ENCODE assay signal across 8 cellular contexts in the genomic region with DNA sequence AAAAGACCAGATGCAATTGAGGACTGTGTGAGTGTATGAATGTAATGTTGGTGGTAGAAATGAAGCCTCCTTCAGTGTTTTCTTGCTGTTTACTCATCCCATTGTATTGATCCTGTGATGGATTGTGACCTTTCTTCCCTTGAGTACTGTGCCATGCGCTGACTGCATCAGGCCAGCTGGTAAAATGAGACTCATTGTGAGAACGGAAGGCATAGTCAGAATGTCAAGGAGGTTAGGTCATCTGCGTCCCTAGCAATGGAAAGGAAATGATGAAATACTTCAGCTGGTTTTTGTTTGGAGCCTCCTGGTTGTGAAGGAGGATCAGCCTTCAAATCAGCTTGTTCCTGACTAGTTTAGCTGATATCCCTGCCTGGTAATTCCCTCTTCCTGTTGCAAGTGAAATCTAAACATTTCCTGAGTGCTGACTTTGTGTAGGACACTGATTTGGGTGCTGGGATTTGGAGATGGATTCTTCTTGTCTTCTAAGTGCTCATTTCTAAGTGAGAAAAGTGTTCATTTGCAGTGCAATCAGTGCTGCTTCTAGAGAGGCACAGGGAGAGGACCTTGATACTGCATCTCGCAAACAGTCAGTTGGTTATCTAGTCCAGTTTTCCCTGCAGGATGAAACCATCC. TPM values are rescaled to one million over a fixed set of nuclear protein-coding genes. Genes with fewer than 3 reads are reported as not detected.
DNase-seq lines count a peak whose midpoint lies in the region; ATAC-seq, FAIRE-seq and TF ChIP-seq lines count a peak whose summit lies in the region.

No MANE protein-coding gene starts in this region.

- no peak for TF ChIP-seq CTCF in NB4 (IDR thresholded peaks at IDR 0.05; ENCODE audit: low read depth, low read length)

- peak overlapping the region; percentile 14 for H3K4me3 Mint-ChIP-seq in stimulated activated effector memory CD8-positive, alpha-beta T cell treated with anti-CD3 and anti-CD28 coated beads, Interleukin-12 subunit alpha, Interleukin-12 subunit beta, amount 100 ng/mL, for 72 hours

- no peak overlapping the region for H3K4me3 ChIP-seq in NB4 (ENCODE audit: low read depth, low read length)

- H3K27ac Mint-ChIP-seq in stimulated activated effector memory CD8-positive, alpha-beta T cell treated with anti-CD3 and anti-CD28 coated beads, Interleukin-12 subunit alpha, Interleukin-12 subunit beta, amount 100 ng/mL, for 72 hours = peak overlapping the region; percentile 87

- no peak for TF ChIP-seq POLR2A in NB4 (IDR thresholded peaks at IDR 0.05; ENCODE audit: extremely low read depth, insufficient read length)

- peaks cover 54% of the 10 kb centered on the region for H3K4me1 Mint-ChIP-seq in stimulated activated effector memory CD8-positive, alpha-beta T cell treated with anti-CD3 and anti-CD28 coated beads, Interleukin-12 subunit alpha, Interleukin-12 subunit beta, amount 100 ng/mL, for 72 hours

- no peaks in the 10 kb centered on the region for H3K36me3 Mint-ChIP-seq in stimulated activated effector memory CD8-positive, alpha-beta T cell treated with anti-CD3 and anti-CD28 coated beads, Interleukin-12 subunit alpha, Interleukin-12 subunit beta, amount 100 ng/mL, for 72 hours

- FAIRE-seq in GM19239 (lab: Jason Lieb, UNC) = no peak

- DNase-seq in DMS53 (lab: John Stamatoyannopoulos, UW) (peak; percentile 85), NB4 (ENCODE audit: low read depth) (peak; percentile 54), hepatic stellate cell (ENCODE audit: low spot score) (peak; percentile 70), ureter (ENCODE audit: low spot score) (no peak), GM19239 (ENCODE audit: insufficient read length, low spot score) (no peak), HK-2 (ENCODE audit: unreplicated experiment) (no peak)
- peak; percentile 59 to 61 for DNase-seq in activated T-cell treated with anti-CD3 and anti-CD28 coated beads, Interleukin-2, amount 50 U/mL, for 48 hours
- DNase-seq in stimulated activated effector memory CD8-positive, alpha-beta T cell treated with anti-CD3 and anti-CD28 coated beads, Interleukin-12 subunit alpha, Interleukin-12 subunit beta, amount 100 ng/mL, for 72 hours (ENCODE audit: low spot score in 2 of 2) = peak in 1 of 2 donors; percentile 68

- peak; percentile 94 for ATAC-seq in stimulated activated effector memory CD8-positive, alpha-beta T cell treated with anti-CD3 and anti-CD28 coated beads, Interleukin-12 subunit alpha, Interleukin-12 subunit beta, amount 100 ng/mL, for 72 hours

- no peaks in the 10 kb centered on the region for H3K9me3 Mint-ChIP-seq in stimulated activated effector memory CD8-positive, alpha-beta T cell treated with anti-CD3 and anti-CD28 coated beads, Interleukin-12 subunit alpha, Interleukin-12 subunit beta, amount 100 ng/mL, for 72 hours

RNA-seq across cellular contexts. Expression of a gene that starts 35.5 kb away (rescaled TPM):
- 1.5 TPM for total RNA-seq in ureter

Comparison
In these comparisons a context has a peak if more than half of its experiments do, and no peak if none do; other contexts are left out.
1. DNase-seq: peak in DMS53 (single experiment), NB4 (single experiment), activated T-cell treated with anti-CD3 and anti-CD28 coated beads, Interleukin-2, amount 50 U/mL, for 48 hours (2 of 2) and hepatic stellate cell (single experiment); none in ureter (single experiment), GM19239 (single experiment) and HK-2 (single experiment).